8 cellular contexts compared by ENCODE assay signal in the genomic region with DNA sequence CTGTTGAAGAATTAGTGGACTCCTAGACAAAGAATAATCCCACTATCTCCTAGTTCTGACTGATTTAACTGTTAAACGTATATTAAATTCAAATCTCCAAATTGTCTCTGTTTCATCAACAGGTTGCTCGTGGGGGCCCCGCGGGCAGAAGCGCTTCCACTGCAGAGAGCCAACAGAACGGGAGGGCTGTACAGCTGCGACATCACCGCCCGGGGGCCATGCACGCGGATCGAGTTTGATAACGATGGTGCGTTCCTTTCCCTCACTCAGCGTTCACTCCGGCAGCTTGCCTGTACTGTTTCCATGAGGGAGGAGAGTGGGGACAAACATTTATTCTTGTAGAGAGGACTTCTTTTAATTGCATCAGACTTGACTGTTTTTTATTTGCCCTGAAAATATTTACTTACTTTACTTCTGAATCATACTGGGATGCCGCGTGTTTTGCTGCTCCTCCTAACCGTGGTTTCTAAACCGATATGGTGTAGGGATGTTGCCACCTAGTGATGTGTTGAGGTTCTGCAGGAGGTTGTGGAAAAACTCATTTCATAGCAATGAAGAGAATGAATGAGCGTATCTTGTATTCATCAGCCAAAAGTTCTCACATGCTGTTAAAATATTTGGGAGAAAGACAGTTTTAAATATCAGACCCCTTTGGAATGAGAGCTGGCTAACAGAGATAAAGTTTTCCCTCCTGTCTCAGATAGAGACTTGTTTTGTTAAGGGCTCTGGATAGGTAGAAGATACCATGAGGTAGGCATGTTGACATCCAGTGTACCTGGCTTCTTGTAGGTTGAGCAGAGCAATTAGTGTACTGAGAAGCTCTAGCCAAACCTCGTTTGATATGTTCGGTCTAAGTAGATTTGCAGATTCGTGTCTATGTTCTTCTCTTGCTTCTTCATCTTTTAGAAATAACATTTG. TPM values are rescaled to one million over a fixed set of nuclear protein-coding genes. Genes with fewer than 3 reads are reported as not detected.
DNase-seq lines count a peak whose midpoint lies in the region; ATAC-seq and TF ChIP-seq lines count a peak whose summit lies in the region.

No MANE protein-coding gene starts in this region.

- no peaks in the 10 kb centered on the region for H3K27me3 Mint-ChIP-seq in activated T-helper 17 cell treated with anti-CD3 and anti-CD28 coated beads, Interleukin-2, amount 50 U/mL, for 72 hours

- peak; percentile 51 for ATAC-seq in activated T-helper 17 cell treated with anti-CD3 and anti-CD28 coated beads, Interleukin-2, amount 50 U/mL, for 72 hours (replicated peaks)
- no peak for ATAC-seq in GM19023 (IDR thresholded peaks at IDR 0.05; ENCODE audit: unreplicated experiment)

- CTCF ChIA-PET in RWPE1 (lab: Yijun Ruan, JAX): interaction anchor here (0.8 to 1.5 kb wide), 2 partner anchors 38 to 293 kb away, joined by 3 to 6 read pairs; a partner anchor contains a TSS

- peaks cover 32% of the 10 kb centered on the region for H3K36me3 Mint-ChIP-seq in activated T-helper 17 cell treated with anti-CD3 and anti-CD28 coated beads, Interleukin-2, amount 50 U/mL, for 72 hours (ENCODE audit: low read depth)

- H3K4me3 ChIP-seq in fibroblast of the aortic adventitia (ENCODE audit: low read depth, low read length): peak overlapping the region; percentile 64

- H3K4me1 Mint-ChIP-seq in activated T-helper 17 cell treated with anti-CD3 and anti-CD28 coated beads, Interleukin-2, amount 50 U/mL, for 72 hours: peaks cover 38% of the 10 kb centered on the region

- peak overlapping the region; percentile 37 for H3K27ac Mint-ChIP-seq in activated T-helper 17 cell treated with anti-CD3 and anti-CD28 coated beads, Interleukin-2, amount 50 U/mL, for 72 hours

- POLR2A ChIA-PET in RWPE1 (lab: Yijun Ruan, JAX; ENCODE audit: low non-redundant PET): no interaction called here

- no peaks in the 10 kb centered on the region for H3K9me3 Mint-ChIP-seq in activated T-helper 17 cell treated with anti-CD3 and anti-CD28 coated beads, Interleukin-2, amount 50 U/mL, for 72 hours

- DNase-seq in GM04504 (ENCODE audit: low read depth) (peak; percentile 74), RWPE1 (ENCODE audit: low spot score) (peak; percentile 69), fibroblast of the aortic adventitia (ENCODE audit: low read depth) (peak; percentile 90), non-pigmented ciliary epithelial cell (ENCODE audit: low read depth) (peak; percentile 65), superior temporal gyrus (ENCODE audit: extremely low spot score) (peak; percentile 94)

- H3K27ac ChIP-seq in RWPE1: peak overlapping the region; percentile 74

- H3K4me3 Mint-ChIP-seq in activated T-helper 17 cell treated with anti-CD3 and anti-CD28 coated beads, Interleukin-2, amount 50 U/mL, for 72 hours: peak overlapping the region; percentile 53

- peak; percentile 87 for TF ChIP-seq CTCF in LNCAP (IDR thresholded peaks at IDR 0.05)
- peak; percentile 85 for TF ChIP-seq CTCF in RWPE1 (conservative IDR thresholded peaks at IDR 0.05; ENCODE audit: low read depth)
- TF ChIP-seq CTCF in fibroblast of the aortic adventitia (IDR thresholded peaks at IDR 0.05; ENCODE audit: insufficient read depth, low read length): peak; percentile 90

RNA-seq across cellular contexts. Expression of a gene that starts 38.3 kb away (rescaled TPM):
- 1 to 10 TPM; 2.2 to 4.9 TPM for total RNA-seq in activated T-helper 17 cell treated with anti-CD3 and anti-CD28 coated beads, Interleukin-2, amount 50 U/mL, for 72 hours
- total RNA-seq in fibroblast of the aortic adventitia (ENCODE audit: low replicate concordance): 4.0 and 29.1 TPM in 2 replicates
